In genomic region chr16:3174618-3175148, GRCh38 we compare ENCODE assay signal across 11 cellular contexts. TPM values are rescaled to one million over a fixed set of nuclear protein-coding genes. Genes with fewer than 3 reads are reported as not detected.
DNase-seq lines count a peak whose midpoint lies in the region; ATAC-seq, FAIRE-seq and TF ChIP-seq lines count a peak whose summit lies in the region.
"Had no signal": no experiment of that assay in that cellular context is flagged by ENCODE, and none has a peak within 500 bp of the region (broad histone marks: within the 10 kb centered on the region; RNA-seq: fewer than 3 reads in every experiment).

No MANE protein-coding gene starts in this region.

- TF ChIP-seq CTCF in Calu3 (IDR thresholded peaks at IDR 0.05; ENCODE audit: unreplicated experiment) (no peak), GM12878 (IDR thresholded peaks at IDR 0.05 in 2 of 3, conservative IDR thresholded peaks at IDR 0.05 in 1 of 3; ENCODE audit: control insufficient read depth in 2 of 3, extremely low read depth in 1 of 3, insufficient read depth in 1 of 3, low read depth in 3 of 3, low read length in 3 of 3) (no peak)
- no peak for TF ChIP-seq CTCF in CD8-positive, alpha-beta T cell (IDR thresholded peaks at IDR 0.05)

- TF ChIP-seq RAD21 in GM12878 (IDR thresholded peaks at IDR 0.05; ENCODE audit: insufficient read depth, low read depth, low read length): no peak

- CTCF ChIA-PET in Calu3 (lab: Charles Lee): interaction anchor here (0.6 to 1.3 kb wide), 3 partner anchors 14 to 115 kb away, joined by 3 to 5 read pairs (median 3); no protein-coding TSS in a partner anchor
- CTCF ChIA-PET in GM12878 (lab: Yijun Ruan, JAX): interaction anchor here (0.9 to 1.7 kb wide), 8 partner anchors 9 to 326 kb away, joined by 3 to 15 read pairs (median 4); partner anchors contain the start of gene NAA60
- CTCF ChIA-PET in CD8-positive, alpha-beta T cell (lab: Charles Lee): interaction anchor here (0.6 to 1.1 kb wide), 2 partner anchors 8 to 54 kb away, joined by 3 to 4 read pairs; no protein-coding TSS in a partner anchor

- FAIRE-seq in GM12878 (lab: Jason Lieb, UNC): no peak
- FAIRE-seq in H54 (lab: Jason Lieb, UNC): no peak
- FAIRE-seq: islet of Langerhans had no signal

- TF ChIP-seq EP300 in GM12878 (IDR thresholded peaks at IDR 0.05; ENCODE audit: borderline replicate concordance in 1 of 2, control insufficient read depth in 1 of 2, low read depth in 2 of 2, low read length in 2 of 2): no peak

- H2AFZ ChIP-seq in Karpas-422 (ENCODE audit: low read length): no peak overlapping the region
- peak overlapping the region; percentile 81; the same call in 1 of the 2 replicates for H2AFZ ChIP-seq in GM12878 (ENCODE audit: control insufficient read depth, low read depth, low read length)

- H3K79me2 ChIP-seq in Karpas-422 (ENCODE audit: low read length): no peaks in the 10 kb centered on the region
- H3K79me2 ChIP-seq in GM12878 (ENCODE audit: control insufficient read depth, insufficient read depth, low read length): no peaks in the 10 kb centered on the region

- H3K27me3 Mint-ChIP-seq in Calu3 (ENCODE audit: unreplicated experiment): peaks cover 87% of the 10 kb centered on the region
- H3K27me3 Mint-ChIP-seq in CD8-positive, alpha-beta T cell (ENCODE audit: low read depth): peaks cover 54% of the 10 kb centered on the region

- H4K20me1 ChIP-seq in Karpas-422 (ENCODE audit: insufficient read depth, low read depth, low read length) (no peaks in the 10 kb centered on the region), GM12878 (ENCODE audit: control insufficient read depth, insufficient read depth) (no peaks in the 10 kb centered on the region)

- BruUV-seq in Calu3 (replicated peaks; lab: Mats Ljungman, UMichigan): no TSS peak
- BruUV-seq in GM12878 (replicated peaks; lab: Mats Ljungman, UMichigan): no TSS peak

- no peaks in the 10 kb centered on the region for H3K9me3 Mint-ChIP-seq in Calu3 (ENCODE audit: low read depth, unreplicated experiment)
- H3K9me3 Mint-ChIP-seq in CD8-positive, alpha-beta T cell: no peaks in the 10 kb centered on the region

- H3K36me3 ChIP-seq in Karpas-422 (ENCODE audit: insufficient read depth, low read length) (no peaks in the 10 kb centered on the region), GM12878 (ENCODE audit: control insufficient read depth in 2 of 2, insufficient read depth in 2 of 2, low read length in 1 of 2) (no peaks in the 10 kb centered on the region), mesodermal cell (ENCODE audit: control insufficient read depth, insufficient read depth, low read length) (no peaks in the 10 kb centered on the region)
- H3K36me3 ChIP-seq in CD8-positive, alpha-beta T cell (ENCODE audit: insufficient read depth, low read length): no peaks in the 10 kb centered on the region
- H3K36me3 ChIP-seq: ascending aorta had no signal

- H3K27ac ChIP-seq in Karpas-422 (ENCODE audit: low read length): no peak overlapping the region
- no peak overlapping the region for H3K27ac ChIP-seq in GM12878 (ENCODE audit: control insufficient read depth, insufficient read depth)
- no peak overlapping the region for H3K27ac ChIP-seq in mesodermal cell (ENCODE audit: low read depth, low read length, severe bottlenecking)
- H3K27ac ChIP-seq in CD8-positive, alpha-beta T cell (ENCODE audit: low read depth, low read length): no peak overlapping the region
- H3K27ac ChIP-seq: ascending aorta had no signal

- 51% methylated on average over 24 of the region's 28 CpGs for WGBS in GM12878 (ENCODE audit: insufficient coverage, insufficient replicate concordance, low lambda C conversion rate, missing lambda C conversion rate)
- WGBS in mesodermal cell (ENCODE audit: insufficient coverage in 2 of 2), 2 experiments: 27 to 32% methylated on average over 22 to 28 of the region's 28 CpGs

- no peaks in the 10 kb centered on the region for H3K27me3 ChIP-seq in Karpas-422 (ENCODE audit: low read length)
- H3K27me3 ChIP-seq in GM12878 (replicated peaks in 1 of 2; ENCODE audit: control insufficient read depth in 2 of 2, insufficient read depth in 2 of 2, low read length in 1 of 2): no peaks in the 10 kb centered on the region; a peak in 1 of 4 replicates
- peaks cover 34% of the 10 kb centered on the region for H3K27me3 ChIP-seq in CD8-positive, alpha-beta T cell (ENCODE audit: insufficient read depth, low read length)

- TF ChIP-seq POLR2A in GM12878 (IDR thresholded peaks at IDR 0.05; ENCODE audit: low read depth, low read length) (no peak), H54 (IDR thresholded peaks at IDR 0.05; ENCODE audit: low read depth, low read length) (no peak)

- ATAC-seq in GM12878 (no peak), HG03135 (IDR thresholded peaks at IDR 0.05; ENCODE audit: unreplicated experiment) (no peak)
- no peak for ATAC-seq in CD8-positive, alpha-beta T cell

- in situ Hi-C loops in GM12878 (cut with MboI): no loop called here

- H3K4me1 ChIP-seq in Karpas-422 (ENCODE audit: low read length) (peaks cover 21% of the 10 kb centered on the region), GM12878 (ENCODE audit: control insufficient read depth, insufficient read depth, low read length) (peaks cover 35% of the 10 kb centered on the region), mesodermal cell (ENCODE audit: control insufficient read depth, insufficient read depth, low read length, poor library complexity, severe bottlenecking) (peaks cover 11% of the 10 kb centered on the region)
- H3K4me1 ChIP-seq in CD8-positive, alpha-beta T cell (ENCODE audit: insufficient read depth, low read length): peaks cover 44% of the 10 kb centered on the region

- H3K4me1 Mint-ChIP-seq in Calu3 (ENCODE audit: low read depth, unreplicated experiment): peaks cover 28% of the 10 kb centered on the region
- H3K4me1 Mint-ChIP-seq in CD8-positive, alpha-beta T cell (ENCODE audit: low read depth): peaks cover 39% of the 10 kb centered on the region

- intact Hi-C loops in Calu3 (cut with micrococcal nuclease; ENCODE audit: unreplicated experiment): no loop called here
- intact Hi-C loops in GM12878 (cut with micrococcal nuclease; ENCODE audit: unreplicated experiment): no loop called here
- intact Hi-C loops in CD8-positive, alpha-beta T cell (cut with DNase I, micrococcal nuclease): no loop called here

- H3K27ac Mint-ChIP-seq in Calu3 (ENCODE audit: unreplicated experiment): no peak overlapping the region
- H3K27ac Mint-ChIP-seq in CD8-positive, alpha-beta T cell: no peak overlapping the region

- DNase-seq in Calu3 (no peak), Karpas-422 (no peak), GM12878 (ENCODE audit: low read depth, low spot score) (no peak), middle frontal gyrus (ENCODE audit: extremely low spot score, low spot score) (no peak), H54 (ENCODE audit: insufficient read length, low spot score) (no peak)
- no peak for DNase-seq in CD8-positive, alpha-beta T cell

- SMC1A ChIA-PET in GM12878 (lab: Charles Lee; ENCODE audit: uncharacterized antibody, unreplicated experiment): interaction anchor here (0.9 kb wide), 1 partner anchor 15 kb away, joined by 3 read pairs; no protein-coding TSS in a partner anchor

- H3K4me2 ChIP-seq in Karpas-422 (ENCODE audit: low read depth, low read length, poor library complexity, severe bottlenecking): peak overlapping the region; percentile 72
- peak overlapping the region; percentile 92 for H3K4me2 ChIP-seq in GM12878 (ENCODE audit: control insufficient read depth, insufficient read depth)

- H3K9me3 ChIP-seq in Karpas-422 (ENCODE audit: low read length) (no peaks in the 10 kb centered on the region), GM12878 (replicated peaks; ENCODE audit: control insufficient read depth, insufficient read depth, low read length) (no peaks in the 10 kb centered on the region), mesodermal cell (ENCODE audit: control insufficient read depth, low read length) (no peaks in the 10 kb centered on the region)
- no peaks in the 10 kb centered on the region for H3K9me3 ChIP-seq in CD8-positive, alpha-beta T cell (ENCODE audit: low read length)
- H3K9me3 ChIP-seq: ascending aorta had no signal

- POLR2A ChIA-PET in GM12878 (lab: Charles Lee): interaction anchor here (0.7 to 1.6 kb wide), 2 partner anchors 40 to 54 kb away, joined by 3 read pairs; partner anchors contain the start of gene ZNF213
- POLR2A ChIA-PET in CD8-positive, alpha-beta T cell (lab: Charles Lee): no interaction called here

- RAD21 ChIA-PET in GM12878 (lab: Charles Lee; ENCODE audit: unreplicated experiment): no interaction called here

- H3K9ac ChIP-seq in Karpas-422 (ENCODE audit: low read length) (no peak overlapping the region), GM12878 (ENCODE audit: control insufficient read depth, insufficient read depth, low read length) (no peak overlapping the region; the same call in 1 of the 2 replicates)

- H3K4me3 ChIP-seq in Karpas-422 (ENCODE audit: low read length): no peak overlapping the region
- peak overlapping the region; percentile 22; the same call in 1 of the 2 replicates for H3K4me3 ChIP-seq in GM12878
- peak overlapping the region; percentile 30 for H3K4me3 ChIP-seq in mesodermal cell (ENCODE audit: extremely low read depth, insufficient read depth, low read length, poor library complexity, severe bottlenecking)
- H3K4me3 ChIP-seq in CD8-positive, alpha-beta T cell (ENCODE audit: low read depth, low read length): no peak overlapping the region
- H3K4me3 ChIP-seq: ascending aorta had no signal

- peaks cover 37% of the 10 kb centered on the region for H3K36me3 Mint-ChIP-seq in Calu3 (ENCODE audit: insufficient read depth, unreplicated experiment)
- no peaks in the 10 kb centered on the region for H3K36me3 Mint-ChIP-seq in CD8-positive, alpha-beta T cell

- H3K4me3 Mint-ChIP-seq in Calu3 (ENCODE audit: low read depth, unreplicated experiment): peak overlapping the region; percentile 33
- H3K4me3 Mint-ChIP-seq in CD8-positive, alpha-beta T cell: no peak overlapping the region

- no peaks in the 10 kb centered on the region for H3K9me2 ChIP-seq in Karpas-422 (replicated peaks; ENCODE audit: insufficient read depth, low read length)

RNA-seq across cellular contexts. Expression of gene OR1F1, which starts 13.3 kb away (rescaled TPM):
- total RNA-seq in Calu3 (2022) (0.40 and 0.54 TPM in 2 replicates), GM12878 (2014; rRNA removed) (not detected in 2 replicates), GM12878 (2014; rRNA removed; fragmentation: Illumina TruSeq; extraction: Trizol) (not detected in 2 replicates), GM12878 (2021) (not detected in 2 replicates)
- total RNA-seq in Karpas-422 (2014; rRNA removed; shearing (Covaris generic); ENCODE audit: low replicate concordance): not detected in 2 replicates
- not detected in 2 replicates for total RNA-seq in GM12878 (2013; cell fraction: nucleolus; rRNA removed)
- not detected for polyA plus RNA-seq in GM12878 (2011; ENCODE audit: low read depth)
- polyA plus RNA-seq in GM12878 (2011; rRNA removed) (0.12 TPM in 1 of 2 replicates, not detected in the other), GM12878 (2014; fragmentation: Illumina TruSeq; extraction: Trizol) (0.10 TPM in 1 of 2 replicates, not detected in the other), GM12878 (2014; fragmentation: Nextera tagmentation; extraction: Ambion mirVana) (not detected), GM12878 (2014; rRNA removed) (0.14 TPM in 1 of 2 replicates, not detected in the other), GM12878 (2016; fragmentation: Nextera tagmentation; extraction: Ambion mirVana) (not detected)
- polyA plus RNA-seq in GM12878 (2011; cell fraction: cytosol; rRNA removed): 0.30 and 0.36 TPM in 2 replicates
- 0.12 TPM in 1 of 2 replicates, not detected in the other for polyA plus RNA-seq in GM12878 (2011; cell fraction: nucleus; rRNA removed)
- polyA plus RNA-seq in GM12878 (2012): not detected in 2 replicates
- polyA minus RNA-seq in GM12878 (2011; rRNA and poly(A)+ RNA removed): 1.1 TPM in 1 of 2 replicates, not detected in the other
- polyA minus RNA-seq in GM12878 (2011; cell fraction: cytosol; rRNA and poly(A)+ RNA removed): not detected in 2 replicates
- polyA minus RNA-seq in GM12878 (2011; cell fraction: nucleus; rRNA and poly(A)+ RNA removed): not detected in 2 replicates
- 0.33 TPM for polyA plus RNA-seq in mesodermal cell (2013, experiment 1 of 2)
- 0.35 TPM for polyA plus RNA-seq in mesodermal cell (2013, experiment 2 of 2)
- not detected for total RNA-seq in CD8-positive, alpha-beta T cell
- total RNA-seq: activated CD8-positive, alpha-beta memory T cell treated with anti-CD3 and anti-CD28 coated beads for 36 hours; ascending aorta had no signal

RNA-seq across cellular contexts. Expression of gene ZNF213, which starts 39.9 kb away (rescaled TPM):
- total RNA-seq in Calu3 (2022) (9.8 and 11.8 TPM in 2 replicates), GM12878 (2014; rRNA removed) (1.1 TPM in 2 replicates), GM12878 (2014; rRNA removed; fragmentation: Illumina TruSeq; extraction: Trizol) (0.83 and 1.2 TPM in 2 replicates), GM12878 (2021) (7.2 and 9.4 TPM in 2 replicates)
- 2.0 and 8.0 TPM in 2 replicates for total RNA-seq in Karpas-422 (2014; rRNA removed; shearing (Covaris generic); ENCODE audit: low replicate concordance)
- total RNA-seq in GM12878 (2013; cell fraction: nucleolus; rRNA removed): 2.7 and 6.1 TPM in 2 replicates
- 2.1 TPM for polyA plus RNA-seq in GM12878 (2011; ENCODE audit: low read depth)
- polyA plus RNA-seq in GM12878 (2011; rRNA removed) (0.13 and 0.53 TPM in 2 replicates), GM12878 (2014; fragmentation: Illumina TruSeq; extraction: Trizol) (0.22 and 0.91 TPM in 2 replicates), GM12878 (2014; fragmentation: Nextera tagmentation; extraction: Ambion mirVana) (under 1 TPM; 0.55 to 0.58 TPM), GM12878 (2014; rRNA removed) (3.1 and 3.2 TPM in 2 replicates), GM12878 (2016; fragmentation: Nextera tagmentation; extraction: Ambion mirVana) (1 to 10 TPM; 3.4 to 4.8 TPM)
- 0.73 and 1.0 TPM in 2 replicates for polyA plus RNA-seq in GM12878 (2011; cell fraction: cytosol; rRNA removed)
- polyA plus RNA-seq in GM12878 (2011; cell fraction: nucleus; rRNA removed): 2.0 and 3.8 TPM in 2 replicates
- polyA plus RNA-seq in GM12878 (2012): 4.8 and 5.3 TPM in 2 replicates
- polyA minus RNA-seq in GM12878 (2011; rRNA and poly(A)+ RNA removed): 0.88 and 1.6 TPM in 2 replicates
- 1.2 and 1.9 TPM in 2 replicates for polyA minus RNA-seq in GM12878 (2011; cell fraction: cytosol; rRNA and poly(A)+ RNA removed)
- polyA minus RNA-seq in GM12878 (2011; cell fraction: nucleus; rRNA and poly(A)+ RNA removed): 1.1 and 2.1 TPM in 2 replicates
- 10.0 TPM for polyA plus RNA-seq in mesodermal cell (2013, experiment 1 of 2)
- polyA plus RNA-seq in mesodermal cell (2013, experiment 2 of 2): 8.3 TPM
- total RNA-seq in CD8-positive, alpha-beta T cell: 1 to 10 TPM; 1.8 to 2.2 TPM

Comparison
In these comparisons a context has a peak if more than half of its experiments do, and no peak if none do; other contexts are left out.
1. H3K4me3 ChIP-seq: peak in GM12878 (single experiment) and mesodermal cell (single experiment); none in Karpas-422 (single experiment) and CD8-positive, alpha-beta T cell (single experiment).